Comparison of ENCODE assay signal across 1 cellular context in genomic region chr11:47642099-47642855, GRCh38.
TF ChIP-seq lines count a peak whose summit lies in the region.

Gene MTCH2 (minus strand): TSS chr11:47642559. CDS start chr11:47642465, 94 bp downstream.

TF ChIP-seq in HepG2, 621 proteins besides CTCF, POLR2A, EP300 and RAD21 (continued from another document and continues in another):
- TF ChIP-seq ZNF576 (CRISPR knock-in tag; IDR thresholded peaks at IDR 0.05) (no peak), NR2C2 (CRISPR knock-in tag; IDR thresholded peaks at IDR 0.05; ENCODE audit: borderline replicate concordance) (peak; percentile 42; the same call in 1 of the 2 replicates), ZNF772 (CRISPR knock-in tag; IDR thresholded peaks at IDR 0.05) (peak; percentile 86), ZBTB46 (CRISPR knock-in tag; IDR thresholded peaks at IDR 0.05; ENCODE audit: borderline replicate concordance) (no peak), RFX5 (IDR thresholded peaks at IDR 0.05; ENCODE audit: low read depth, low read length) (peak; percentile 12; the same call in 1 of the 2 replicates), HNRNPLL (IDR thresholded peaks at IDR 0.05; ENCODE audit: low read depth, low read length, poor library complexity, severe bottlenecking) (peak; percentile 66), GZF1 (CRISPR knock-in tag; IDR thresholded peaks at IDR 0.05) (no peak), NFYC (CRISPR knock-in tag; IDR thresholded peaks at IDR 0.05) (no peak; the same call in 1 of the 2 replicates), FOXK1 (CRISPR knock-in tag; IDR thresholded peaks at IDR 0.05; ENCODE audit: borderline replicate concordance, low read depth) (no peak), MTA1 (CRISPR knock-in tag; IDR thresholded peaks at IDR 0.05; ENCODE audit: borderline replicate concordance) (peak; percentile 61; the same call in 1 of the 2 replicates), THAP11 (CRISPR knock-in tag; IDR thresholded peaks at IDR 0.05) (peak; percentile 70), ZNF143 (CRISPR knock-in tag; IDR thresholded peaks at IDR 0.05) (0 out of 2 replicates have a peak, but pooled peaks have one; percentile 17), ZNF777 (CRISPR knock-in tag; IDR thresholded peaks at IDR 0.05) (no peak; the same call in 1 of the 2 replicates), ZNF784 (CRISPR knock-in tag; IDR thresholded peaks at IDR 0.05; ENCODE audit: borderline replicate concordance) (no peak), ZNF879 (CRISPR knock-in tag; IDR thresholded peaks at IDR 0.05) (0 out of 2 replicates have a peak, but pooled peaks have one; percentile 46), REPIN1 (CRISPR knock-in tag; IDR thresholded peaks at IDR 0.05; ENCODE audit: borderline replicate concordance, low read depth) (0 out of 2 replicates have a peak, but pooled peaks have one; percentile 79), ZNF318 (CRISPR knock-in tag; IDR thresholded peaks at IDR 0.05) (no peak), ZFP36L1 (CRISPR knock-in tag; IDR thresholded peaks at IDR 0.05) (no peak), TEAD2 (CRISPR knock-in tag; IDR thresholded peaks at IDR 0.05) (peak; percentile 36; the same call in 1 of the 2 replicates), ZNF124 (CRISPR knock-in tag; IDR thresholded peaks at IDR 0.05) (no peak; the same call in 1 of the 2 replicates), ZNF556 (CRISPR knock-in tag; IDR thresholded peaks at IDR 0.05; ENCODE audit: borderline replicate concordance) (peak; percentile 67; the same call in 1 of the 2 replicates), AGO1 (IDR thresholded peaks at IDR 0.05; ENCODE audit: low read depth, low read length, poor library complexity, severe bottlenecking) (no peak), SALL1 (CRISPR knock-in tag; IDR thresholded peaks at IDR 0.05) (peak; percentile 95), GATAD1 (CRISPR knock-in tag; IDR thresholded peaks at IDR 0.05) (peak; percentile 66), ZNF230 (CRISPR knock-in tag; IDR thresholded peaks at IDR 0.05) (peak; percentile 79), ZNF343 (CRISPR knock-in tag; IDR thresholded peaks at IDR 0.05) (0 out of 2 replicates have a peak, but pooled peaks have one; percentile 46), ZNF280D (CRISPR knock-in tag; IDR thresholded peaks at IDR 0.05) (no peak), FOXO4 (CRISPR knock-in tag; conservative IDR thresholded peaks at IDR 0.05) (no peak), ONECUT2 (CRISPR knock-in tag; IDR thresholded peaks at IDR 0.05) (no peak), HDAC1 (CRISPR knock-in tag; IDR thresholded peaks at IDR 0.05) (peak; percentile 83), SMC3 (IDR thresholded peaks at IDR 0.05; ENCODE audit: low read length) (no peak), RFXANK (CRISPR knock-in tag; IDR thresholded peaks at IDR 0.05) (no peak; the same call in 1 of the 2 replicates), RORA (CRISPR knock-in tag; IDR thresholded peaks at IDR 0.05) (no peak; the same call in 1 of the 2 replicates), TEAD3 (CRISPR knock-in tag; optimal IDR thresholded peaks at IDR 0.05; ENCODE audit: borderline replicate concordance) (peak; percentile 77), ZNF577 (CRISPR knock-in tag; IDR thresholded peaks at IDR 0.05; ENCODE audit: borderline replicate concordance, low read depth) (no peak), ZNF180 (CRISPR knock-in tag; IDR thresholded peaks at IDR 0.05; ENCODE audit: borderline replicate concordance, low read depth) (0 out of 2 replicates have a peak, but pooled peaks have one; percentile 33), SP4 (CRISPR knock-in tag; IDR thresholded peaks at IDR 0.05) (peak; percentile 93), ATF5 (CRISPR knock-in tag; IDR thresholded peaks at IDR 0.05; ENCODE audit: low read depth) (no peak), ZBTB21 (CRISPR knock-in tag; IDR thresholded peaks at IDR 0.05) (peak; percentile 67; the same call in 1 of the 2 replicates), DNMT3B (CRISPR knock-in tag; conservative IDR thresholded peaks at IDR 0.05) (no peak; the same call in 1 of the 2 replicates), ZSCAN31 (CRISPR knock-in tag; IDR thresholded peaks at IDR 0.05; ENCODE audit: low read depth) (peak; percentile 87), ZNF160 (CRISPR knock-in tag; IDR thresholded peaks at IDR 0.05) (peak; percentile 66; the same call in 1 of the 2 replicates), SNRNP70 (IDR thresholded peaks at IDR 0.05; ENCODE audit: low read depth, low read length) (no peak), MAX (IDR thresholded peaks at IDR 0.05) (peak; percentile 89), CBX5 (CRISPR knock-in tag; IDR thresholded peaks at IDR 0.05; ENCODE audit: borderline replicate concordance) (peak; percentile 59; the same call in 1 of the 2 replicates), ZNF782 (CRISPR knock-in tag; IDR thresholded peaks at IDR 0.05; ENCODE audit: borderline replicate concordance) (peak; percentile 74), SSRP1 (CRISPR knock-in tag; IDR thresholded peaks at IDR 0.05) (no peak), TCF12 (IDR thresholded peaks at IDR 0.05) (no peak), TCF12 (CRISPR knock-in tag; IDR thresholded peaks at IDR 0.05) (no peak; the same call in 1 of the 2 replicates), NAIF1 (CRISPR knock-in tag; IDR thresholded peaks at IDR 0.05; ENCODE audit: borderline replicate concordance) (no peak; the same call in 1 of the 2 replicates)
